Comparison of ENCODE assay signal across 8 cellular contexts in the genomic region with DNA sequence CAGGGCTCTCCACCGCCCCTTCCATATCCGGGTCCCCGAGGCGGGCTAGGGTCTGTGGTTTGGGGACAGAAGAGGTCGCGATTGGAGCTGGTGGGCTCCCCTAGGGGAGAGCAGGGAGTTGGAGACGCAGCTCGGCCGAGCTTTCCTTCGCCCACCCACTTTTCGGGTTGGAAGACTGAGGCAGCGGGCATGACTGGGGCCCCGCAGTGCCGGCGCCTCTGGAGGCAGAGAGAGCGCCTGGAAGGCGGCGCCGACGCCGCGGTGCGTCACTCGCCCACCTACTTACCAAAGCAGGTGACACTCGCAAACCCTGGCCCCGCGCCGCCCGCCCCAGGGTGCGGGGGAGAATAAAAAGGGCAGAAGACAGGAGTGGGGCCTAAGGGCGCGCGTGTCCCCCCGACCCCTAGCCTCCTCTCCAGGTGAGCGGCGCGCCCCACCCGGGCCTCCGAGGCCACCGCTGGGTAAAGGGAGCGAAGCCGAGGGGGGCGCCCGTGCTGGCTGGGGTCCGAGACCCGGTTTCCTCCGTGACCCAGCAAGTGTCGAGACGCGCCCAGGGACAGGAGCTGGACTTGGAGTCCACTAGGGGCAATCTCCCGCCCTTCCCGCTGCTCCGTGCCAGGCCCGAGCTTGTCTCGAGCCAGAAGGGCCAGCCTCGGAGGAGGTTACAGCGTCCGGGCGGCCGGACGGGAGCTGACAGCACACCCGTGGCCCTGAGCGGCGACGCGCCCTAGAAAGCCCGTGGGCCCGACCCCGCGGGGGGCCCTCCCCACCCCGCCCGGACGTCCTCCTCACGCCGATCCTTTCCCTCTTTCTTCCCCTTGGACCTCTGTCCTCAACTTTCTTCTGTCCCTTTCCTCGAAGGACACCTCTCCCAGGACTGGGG. TPM values are rescaled to one million over a fixed set of nuclear protein-coding genes. Genes with fewer than 3 reads are reported as not detected.
DNase-seq lines count a peak whose midpoint lies in the region; ATAC-seq and TF ChIP-seq lines count a peak whose summit lies in the region.

No MANE protein-coding gene starts in this region.

- peaks cover 14% of the 10 kb centered on the region for H3K4me1 ChIP-seq in CD8-positive, alpha-beta memory T cell (ENCODE audit: insufficient read depth, low read length)
- no peaks in the 10 kb centered on the region for H3K4me1 ChIP-seq in mesendoderm (ENCODE audit: control insufficient read depth, low read depth, low read length)

- DNase-seq in CD8-positive, alpha-beta memory T cell, result peak; percentile 48 to 85 (median 67)
- DNase-seq in HL-60 (ENCODE audit: low read depth in 1 of 2, low spot score in 1 of 2) (no peak), coronary artery (ENCODE audit: low spot score) (peak; percentile 84), mesendoderm (no peak), globus pallidus (ENCODE audit: low spot score) (no peak)
- DNase-seq in activated CD4-positive, alpha-beta T cell treated with anti-CD3 and anti-CD28 coated beads for 4 hours, result peak; percentile 79 to 81
- peak; percentile 57 to 71 for DNase-seq in stimulated activated CD8-positive, alpha-beta memory T cell treated with anti-CD3 and anti-CD28 coated beads, Interleukin-15, amount 100 ng/mL, for 48 hours (ENCODE audit: low read depth in 2 of 2)

- no peaks in the 10 kb centered on the region for H3K9me3 Mint-ChIP-seq in CD8-positive, alpha-beta memory T cell

- H3K56ac ChIP-seq in mesendoderm (ENCODE audit: low read length), result peak overlapping the region; percentile 93

- H2BK120ac ChIP-seq in mesendoderm (ENCODE audit: low read depth, low read length), result no peak overlapping the region

- H3K4me1 Mint-ChIP-seq in CD8-positive, alpha-beta memory T cell, result peaks cover 12 to 15% (median 15%) of the 10 kb centered on the region in 3 donors

- H3K79me2 ChIP-seq in mesendoderm (ENCODE audit: control insufficient read depth, insufficient read depth, low read length), result no peaks in the 10 kb centered on the region

- peak overlapping the region; percentile 84 to 97 (median 91) for H3K4me3 Mint-ChIP-seq in CD8-positive, alpha-beta memory T cell

- CTCF ChIA-PET in CD8-positive, alpha-beta memory T cell (lab: Charles Lee), result interaction anchor here (0.5 to 5.6 kb wide), 33 partner anchors 8 to 241 kb away, joined by 3 to 99 read pairs (median 5); a partner anchor contains a TSS

- no peaks in the 10 kb centered on the region for H3K36me3 ChIP-seq in CD8-positive, alpha-beta memory T cell (ENCODE audit: insufficient read depth, low read length)
- no peaks in the 10 kb centered on the region for H3K36me3 ChIP-seq in mesendoderm (ENCODE audit: control insufficient read depth, insufficient read depth, low read length)

- no peak overlapping the region for H3K4ac ChIP-seq in mesendoderm (ENCODE audit: low read depth, low read length)

- no peaks in the 10 kb centered on the region for H3K79me1 ChIP-seq in mesendoderm (ENCODE audit: low read length)

- H4K5ac ChIP-seq in mesendoderm (ENCODE audit: low read length), result no peak overlapping the region

- no peak overlapping the region for H2AK5ac ChIP-seq in mesendoderm (ENCODE audit: low read length)

- TF ChIP-seq CTCF in HL-60 (IDR thresholded peaks at IDR 0.05; ENCODE audit: insufficient read depth, low read length) (no peak), coronary artery (IDR thresholded peaks at IDR 0.05) (no peak)

- no peaks in the 10 kb centered on the region for H3K9me3 ChIP-seq in CD8-positive, alpha-beta memory T cell (ENCODE audit: low read length)

- peaks cover 0 to 4% (median 0%) of the 10 kb centered on the region in 3 donors for H3K36me3 Mint-ChIP-seq in CD8-positive, alpha-beta memory T cell

- peak; percentile 38 for ATAC-seq in GM21360 (IDR thresholded peaks at IDR 0.05; ENCODE audit: unreplicated experiment)

- peak overlapping the region; percentile 94 for H3K4me2 ChIP-seq in mesendoderm (ENCODE audit: low read length)

- H3K27ac Mint-ChIP-seq in CD8-positive, alpha-beta memory T cell, result peak overlapping the region; percentile 63 to 95 (median 88)

- no peaks in the 10 kb centered on the region for H3K27me3 ChIP-seq in CD8-positive, alpha-beta memory T cell (ENCODE audit: insufficient read depth, low read length, poor library complexity, severe bottlenecking)
- H3K27me3 ChIP-seq in HL-60 (ENCODE audit: insufficient read depth, poor library complexity, severe bottlenecking), result peaks cover 16% of the 10 kb centered on the region
- peaks cover 5% of the 10 kb centered on the region for H3K27me3 ChIP-seq in mesendoderm (ENCODE audit: insufficient read depth, low read length, poor library complexity)

- no peak overlapping the region for H2BK15ac ChIP-seq in mesendoderm (replicated peaks; ENCODE audit: low read depth)

- H4K8ac ChIP-seq in mesendoderm (ENCODE audit: low read depth, low read length), result no peak overlapping the region

- peak overlapping the region; percentile 38 for H3K27ac ChIP-seq in CD8-positive, alpha-beta memory T cell (ENCODE audit: low read depth, low read length)
- H3K27ac ChIP-seq in HL-60 (replicated peaks) (no peak overlapping the region; the same call in 1 of the 2 replicates), coronary artery (peak overlapping the region; percentile 79 to 94), mesendoderm (ENCODE audit: low read depth, low read length) (no peak overlapping the region)

- no peak overlapping the region for H3K18ac ChIP-seq in mesendoderm (ENCODE audit: low read length)

- H3K23ac ChIP-seq in mesendoderm (ENCODE audit: low read length), result no peak overlapping the region

- WGBS in mesendoderm (ENCODE audit: extremely low coverage, insufficient coverage, low lambda C conversion rate), result no CpG with 5 or more reads among the region's 76 CpGs

- POLR2A ChIA-PET in CD8-positive, alpha-beta memory T cell (lab: Charles Lee), result interaction anchor here (0.6 to 2.6 kb wide), 6 partner anchors 11 to 695 kb away, joined by 3 to 50 read pairs (median 4); a partner anchor contains a TSS

- no peak overlapping the region for H2BK5ac ChIP-seq in mesendoderm (ENCODE audit: low read length)

- peaks cover 0 to 3% of the 10 kb centered on the region in 2 donors for H3K27me3 Mint-ChIP-seq in CD8-positive, alpha-beta memory T cell

- peak overlapping the region; percentile 84 for H3K9ac ChIP-seq in mesendoderm (ENCODE audit: low read length)

- H3K4me3 ChIP-seq in CD8-positive, alpha-beta memory T cell (ENCODE audit: low read length), result peak overlapping the region; percentile 84
- H3K4me3 ChIP-seq in HL-60 (replicated peaks; ENCODE audit: insufficient read depth, low read length) (peak overlapping the region; percentile 73), coronary artery (peak overlapping the region; percentile 87), mesendoderm (ENCODE audit: low read length) (peak overlapping the region; percentile 49)

RNA-seq across cellular contexts. Expression of a gene that starts 34.4 kb away (rescaled TPM):
- total RNA-seq in CD8-positive, alpha-beta memory T cell, result not detected
- polyA plus RNA-seq in CD8-positive, alpha-beta memory T cell, result not detected
- 0.28 TPM for polyA plus RNA-seq in mesendoderm (2013, experiment 1 of 2)
- 0.29 TPM for polyA plus RNA-seq in mesendoderm (2013, experiment 2 of 2)

Comparison
In these comparisons a context has a peak if more than half of its experiments do, and no peak if none do; other contexts are left out.
1. DNase-seq: peak in CD8-positive, alpha-beta memory T cell (5 of 5), activated CD4-positive, alpha-beta T cell treated with anti-CD3 and anti-CD28 coated beads for 4 hours (2 of 2), coronary artery (single experiment) and stimulated activated CD8-positive, alpha-beta memory T cell treated with anti-CD3 and anti-CD28 coated beads, Interleukin-15, amount 100 ng/mL, for 48 hours (2 of 2); none in HL-60 (0 of 2), mesendoderm (single experiment) and globus pallidus (single experiment).
2. H3K27ac ChIP-seq: peak in CD8-positive, alpha-beta memory T cell (single experiment) and coronary artery (2 of 2); none in HL-60 (single experiment) and mesendoderm (single experiment).
3. Peak in every context shown above with its lines, with median percentiles within 50 percentile points of each other: H3K4me3 ChIP-seq.